ENCODE assay signal across 8 cellular contexts in genomic region chr16:11354733-11355574, GRCh38. TPM values are rescaled to one million over a fixed set of nuclear protein-coding genes. Genes with fewer than 3 reads are reported as not detected.
DNase-seq lines count a peak whose midpoint lies in the region; ATAC-seq and TF ChIP-seq lines count a peak whose summit lies in the region.

No MANE protein-coding gene starts in this region.

- peak overlapping the region; percentile 67 for H3K4me3 Mint-ChIP-seq in CD8-positive, alpha-beta T cell
- H3K4me3 Mint-ChIP-seq in type B pancreatic cell = no peak overlapping the region

- no peaks in the 10 kb centered on the region for H3K36me3 ChIP-seq in CD8-positive, alpha-beta T cell (ENCODE audit: insufficient read depth, low read length)
- H3K36me3 ChIP-seq in MM.1S (replicated peaks; ENCODE audit: insufficient read depth, low read length) = no peaks in the 10 kb centered on the region
- H3K36me3 ChIP-seq in transverse colon = no peaks in the 10 kb centered on the region

- H3K27me3 ChIP-seq in CD8-positive, alpha-beta T cell (ENCODE audit: insufficient read depth, low read length) = no peaks in the 10 kb centered on the region
- H3K27me3 ChIP-seq in MM.1S (replicated peaks; ENCODE audit: insufficient read depth, low read length) (no peaks in the 10 kb centered on the region), transverse colon (no peaks in the 10 kb centered on the region)

- no peak overlapping the region for H2AFZ ChIP-seq in MM.1S (ENCODE audit: low read length)

- H3F3A ChIP-seq in MM.1S (ENCODE audit: insufficient read depth, low read length) = peaks cover 17% of the 10 kb centered on the region

- no peaks in the 10 kb centered on the region for H3K9me2 ChIP-seq in MM.1S (replicated peaks; ENCODE audit: insufficient read depth, low read length)

- no peak for TF ChIP-seq CTCF in CD8-positive, alpha-beta T cell (IDR thresholded peaks at IDR 0.05)
- TF ChIP-seq CTCF in MM.1S (IDR thresholded peaks at IDR 0.05; ENCODE audit: low read length) (peak; percentile 29), transverse colon (IDR thresholded peaks at IDR 0.05) (no peak), type B pancreatic cell (conservative IDR thresholded peaks at IDR 0.05) (no peak)

- H4K20me1 ChIP-seq in MM.1S (ENCODE audit: insufficient read depth, low read length) = no peaks in the 10 kb centered on the region

- H3K4me1 ChIP-seq in CD8-positive, alpha-beta T cell (ENCODE audit: insufficient read depth, low read length) = peaks cover 38% of the 10 kb centered on the region
- H3K4me1 ChIP-seq in MM.1S (ENCODE audit: low read length) (peaks cover 26% of the 10 kb centered on the region), transverse colon (peaks cover 7 to 23% (median 11%) of the 10 kb centered on the region in 4 donors)

- no peaks in the 10 kb centered on the region for H3K27me3 Mint-ChIP-seq in CD8-positive, alpha-beta T cell (ENCODE audit: low read depth)
- no peaks in the 10 kb centered on the region for H3K27me3 Mint-ChIP-seq in type B pancreatic cell

- intact Hi-C loops in CD8-positive, alpha-beta T cell (cut with DNase I, micrococcal nuclease) = loop anchor here (1.0 to 5.0 kb wide), 6 partner anchors 10 to 99 kb away; partner anchors contain the start of genes RMI2 (in 2 of the 2) and SOCS1 (in 2 of the 2)
- intact Hi-C loops in transverse colon (cut with DNase I; ENCODE audit: low total_unique reads) = loop anchor here (10.0 kb wide), 2 partner anchors 100 to 380 kb away; partner anchors contain the start of gene SOCS1

- CTCF ChIA-PET in CD8-positive, alpha-beta T cell (lab: Charles Lee) = interaction anchor here (0.6 to 7.1 kb wide), 15 partner anchors 9 to 397 kb away, joined by 3 to 67 read pairs (median 3); partner anchors contain the start of gene SOCS1

- H3K79me2 ChIP-seq in MM.1S (ENCODE audit: low read length) = no peaks in the 10 kb centered on the region

- peak; percentile 93 for ATAC-seq in CD8-positive, alpha-beta T cell
- ATAC-seq in GM21529 (IDR thresholded peaks at IDR 0.05; ENCODE audit: unreplicated experiment) = peak; percentile 68

- H3K36me3 Mint-ChIP-seq in CD8-positive, alpha-beta T cell = no peaks in the 10 kb centered on the region
- H3K36me3 Mint-ChIP-seq in type B pancreatic cell = peaks cover 12% of the 10 kb centered on the region

- 67 to 83% methylated on average over 3 to 11 of the region's 11 CpGs for WGBS in transverse colon (ENCODE audit: low coverage in 1 of 2), 2 donors

- POLR2A ChIA-PET in CD8-positive, alpha-beta T cell (lab: Charles Lee) = interaction anchor here (0.9 to 4.9 kb wide), 5 partner anchors 9 to 405 kb away, joined by 3 to 57 read pairs (median 4); partner anchors contain the start of gene SOCS1

- peak overlapping the region; percentile 20; the same call in 1 of the 2 replicates for H3K9ac ChIP-seq in MM.1S (ENCODE audit: low read length)

- H3K9me3 Mint-ChIP-seq in CD8-positive, alpha-beta T cell = no peaks in the 10 kb centered on the region
- H3K9me3 Mint-ChIP-seq in type B pancreatic cell = no peaks in the 10 kb centered on the region

- peak overlapping the region; percentile 15 for H3K4me3 ChIP-seq in CD8-positive, alpha-beta T cell (ENCODE audit: low read depth, low read length)
- H3K4me3 ChIP-seq in MM.1S (ENCODE audit: low read length) = peak overlapping the region; percentile 35
- H3K4me3 ChIP-seq in transverse colon = no peak overlapping the region

- TF ChIP-seq EP300 in transverse colon (IDR thresholded peaks at IDR 0.05; ENCODE audit: low read depth) = no peak

- H3K27ac ChIP-seq in CD8-positive, alpha-beta T cell (ENCODE audit: low read depth, low read length) = peak overlapping the region; percentile 55
- H3K27ac ChIP-seq in MM.1S (ENCODE audit: low read length) = peak overlapping the region; percentile 56; the same call in 1 of the 2 replicates
- H3K27ac ChIP-seq in transverse colon = peak overlapping the region in 3 of 4 donors; percentile 15 to 39 (median 31)

- in situ Hi-C loops in transverse colon (cut with MboI; ENCODE audit: low pct_ligation_motif_present in 1 of 4, low pct_unique_long_range_greater_than_20kb in 1 of 4, low sequenced_read_pairs in 3 of 4) = loop anchor here (10.0 to 25.0 kb wide), 3 partner anchors 93 to 393 kb away; partner anchors contain the start of genes PRM3 (in 2 of the 4), SOCS1 (in 2 of the 4) and TNP2 (in 2 of the 4)

- peak overlapping the region; percentile 70 for H3K4me2 ChIP-seq in MM.1S (ENCODE audit: low read depth, low read length)

- H3K4me1 Mint-ChIP-seq in CD8-positive, alpha-beta T cell (ENCODE audit: low read depth) = peaks cover 53% of the 10 kb centered on the region
- peaks cover 38% of the 10 kb centered on the region for H3K4me1 Mint-ChIP-seq in type B pancreatic cell (ENCODE audit: unreplicated experiment)

- no peak for TF ChIP-seq POLR2A in transverse colon (IDR thresholded peaks at IDR 0.05)

- H3K27ac Mint-ChIP-seq in CD8-positive, alpha-beta T cell = peak overlapping the region; percentile 97
- no peak overlapping the region for H3K27ac Mint-ChIP-seq in type B pancreatic cell

- DNase-seq in CD8-positive, alpha-beta T cell = peak; percentile 47 to 91 (median 69)
- DNase-seq in MM.1S (peak; percentile 82), activated T-cell treated with anti-CD3 and anti-CD28 coated beads for 24 hours (ENCODE audit: low read depth) (peak; percentile 69), medulla oblongata (ENCODE audit: extremely low spot score) (peak; percentile 37), transverse colon (peak; percentile 28), AG20443 (ENCODE audit: low spot score) (no peak), type B pancreatic cell (ENCODE audit: extremely low spot score, unreplicated experiment) (no peak)

- H3K9me3 ChIP-seq in CD8-positive, alpha-beta T cell (ENCODE audit: low read length) = no peaks in the 10 kb centered on the region
- no peaks in the 10 kb centered on the region for H3K9me3 ChIP-seq in MM.1S (replicated peaks; ENCODE audit: insufficient read depth, low read length)
- H3K9me3 ChIP-seq in transverse colon = no peaks in the 10 kb centered on the region

RNA-seq across cellular contexts. Expression of gene RMI2, which starts 9.7 kb away (rescaled TPM):
- under 1 TPM; 0.69 to 0.73 TPM for total RNA-seq in CD8-positive, alpha-beta T cell
- total RNA-seq in transverse colon (1 to 10 TPM in 2 of 4 donors, not detected in 2; 2.3 to 2.9 TPM), type B pancreatic cell (ENCODE audit: low replicate concordance) (30.0 and 41.3 TPM in 2 replicates)

Comparison
In these comparisons a context has a peak if more than half of its experiments do, and no peak if none do; other contexts are left out.
1. DNase-seq: peak in CD8-positive, alpha-beta T cell (7 of 7), MM.1S (single experiment), activated T-cell treated with anti-CD3 and anti-CD28 coated beads for 24 hours (single experiment), medulla oblongata (single experiment) and transverse colon (single experiment); none in AG20443 (single experiment) and type B pancreatic cell (single experiment).
2. H3K4me3 ChIP-seq: peak in CD8-positive, alpha-beta T cell (single experiment) and MM.1S (single experiment); none in transverse colon (0 of 4).
3. Peak in every context shown above with its lines, with median percentiles within 50 percentile points of each other: H3K27ac ChIP-seq.